ENCODE assay signal across 8 cellular contexts in genomic region chr11:32792948-32793475, GRCh38. TPM values are rescaled to one million over a fixed set of nuclear protein-coding genes. Genes with fewer than 3 reads are reported as not detected.
DNase-seq lines count a peak whose midpoint lies in the region; FAIRE-seq and TF ChIP-seq lines count a peak whose summit lies in the region.

No MANE protein-coding gene starts in this region.

- intact Hi-C loops in OCI-LY7 (cut with micrococcal nuclease; ENCODE audit: unreplicated experiment): loop anchor here (1.0 to 5.0 kb wide), 2 partner anchors 44 to 471 kb away; no protein-coding TSS in a partner anchor
- intact Hi-C loops in testis (cut with DNase I; ENCODE audit: low total_unique reads): loop anchor here (10.0 kb wide), 1 partner anchor 468 kb away; no protein-coding TSS in a partner anchor

- H4K20me1 ChIP-seq in BLaER1 treated with 17β-estradiol and CSF1 and Interleukin-3, amounts not matched to agents 10 nM and 100 nM: no peaks in the 10 kb centered on the region
- H4K20me1 ChIP-seq in OCI-LY7 (ENCODE audit: insufficient read depth, low read length): no peaks in the 10 kb centered on the region

- 10 to 14% methylated on average over 13 of the region's 13 CpGs for WGBS in testis, 2 donors

- H3K27me3 Mint-ChIP-seq in neural crest cell (ENCODE audit: low read depth): peaks cover 33% of the 10 kb centered on the region

- H3K9me2 ChIP-seq in OCI-LY7 (ENCODE audit: insufficient read depth, low read length): no peaks in the 10 kb centered on the region

- peaks cover 4% of the 10 kb centered on the region for H3K4me1 Mint-ChIP-seq in neural crest cell

- H2AFZ ChIP-seq in OCI-LY7 (ENCODE audit: low read length): peak overlapping the region; percentile 3; the same call in 1 of the 2 replicates

- H3K27ac Mint-ChIP-seq in neural crest cell (ENCODE audit: unreplicated experiment): no peak overlapping the region

- no peak overlapping the region for H3K4me3 Mint-ChIP-seq in neural crest cell

- CTCF ChIA-PET in OCI-LY7 (lab: Charles Lee; ENCODE audit: unreplicated experiment): no interaction called here

- no peaks in the 10 kb centered on the region for H3K36me3 Mint-ChIP-seq in neural crest cell (ENCODE audit: low read depth)

- no peaks in the 10 kb centered on the region for H3K27me3 ChIP-seq in BLaER1 treated with 17β-estradiol and CSF1 and Interleukin-3, amounts not matched to agents 10 nM and 100 nM
- no peaks in the 10 kb centered on the region for H3K27me3 ChIP-seq in testis

- no peaks in the 10 kb centered on the region for H3K79me2 ChIP-seq in OCI-LY7 (ENCODE audit: insufficient read depth, low read depth, low read length)

- TF ChIP-seq CTCF in OCI-LY7 (conservative IDR thresholded peaks at IDR 0.05; ENCODE audit: low read length) (peak; percentile 94), fibroblast of mammary gland (conservative IDR thresholded peaks at IDR 0.05; ENCODE audit: control insufficient read depth, insufficient read depth, low read depth, low read length) (peak; percentile 70), neural crest cell (conservative IDR thresholded peaks at IDR 0.05) (peak; percentile 86), testis (IDR thresholded peaks at IDR 0.05) (peak; percentile 72 to 77 (median 74))

- no peak for TF ChIP-seq POLR2A in testis (IDR thresholded peaks at IDR 0.05)

- H3K4me3 ChIP-seq in BLaER1 treated with 17β-estradiol and CSF1 and Interleukin-3, amounts not matched to agents 10 nM and 100 nM: peak overlapping the region in 1 of 10 experiments; percentile 4; a peak in 1 of 20 replicates
- H3K4me3 ChIP-seq in OCI-LY7 (ENCODE audit: low read depth, low read length, poor library complexity, severe bottlenecking): no peak overlapping the region
- no peak overlapping the region for H3K4me3 ChIP-seq in fibroblast of mammary gland (ENCODE audit: control insufficient read depth, low read depth, low read length)
- H3K4me3 ChIP-seq in testis: no peak overlapping the region

- peak; percentile 87 for FAIRE-seq in GM19239 (lab: Jason Lieb, UNC)

- no TSS peak for BruUV-seq in OCI-LY7 (replicated peaks; lab: Mats Ljungman, UMichigan)

- DNase-seq in GM19239 (ENCODE audit: insufficient read length, low spot score) (peak; percentile 21), HS-27A (ENCODE audit: low read depth) (peak; percentile 9), OCI-LY7 (ENCODE audit: low spot score) (peak; percentile 56), fibroblast of mammary gland (ENCODE audit: low read depth) (peak; percentile 36), neural crest cell (ENCODE audit: low read depth, low spot score) (peak; percentile 68), testis (peak; percentile 77)
- DNase-seq in activated T-cell treated with anti-CD3 and anti-CD28 coated beads, Interleukin-2, amount 50 U/mL, for 1 hour: peak; percentile 60

- no peaks in the 10 kb centered on the region for H3K4me1 ChIP-seq in BLaER1 treated with 17β-estradiol and CSF1 and Interleukin-3, amounts not matched to agents 10 nM and 100 nM
- H3K4me1 ChIP-seq in OCI-LY7 (ENCODE audit: insufficient read depth, low read length, poor library complexity, severe bottlenecking) (no peaks in the 10 kb centered on the region), testis (no peaks in the 10 kb centered on the region)

- no peaks in the 10 kb centered on the region for H3K9me3 Mint-ChIP-seq in neural crest cell

- H3K4me2 ChIP-seq in BLaER1 treated with 17β-estradiol and CSF1 and Interleukin-3, amounts not matched to agents 10 nM and 100 nM: peak overlapping the region; percentile 14 to 72 (median 52); a peak in 19 of 22 replicates
- peak overlapping the region; percentile 30; the same call in 1 of the 2 replicates for H3K4me2 ChIP-seq in OCI-LY7 (ENCODE audit: low read length)

- POLR2A ChIA-PET in OCI-LY7 (lab: Charles Lee): no interaction called here

- H3K9ac ChIP-seq in BLaER1 treated with 17β-estradiol and CSF1 and Interleukin-3, amounts not matched to agents 10 nM and 100 nM: peak overlapping the region in 8 of 11 experiments; percentile 9 to 57 (median 42); a peak in 5 of 22 replicates

- no peak overlapping the region for H3K27ac ChIP-seq in BLaER1 treated with 17β-estradiol and CSF1 and Interleukin-3, amounts not matched to agents 10 nM and 100 nM
- H3K27ac ChIP-seq in OCI-LY7 (ENCODE audit: low read depth, low read length, poor library complexity, severe bottlenecking): no peak overlapping the region
- H3K27ac ChIP-seq in testis: no peak overlapping the region

- H3K36me3 ChIP-seq in BLaER1 treated with 17β-estradiol and CSF1 and Interleukin-3, amounts not matched to agents 10 nM and 100 nM: no peaks in the 10 kb centered on the region
- H3K36me3 ChIP-seq in OCI-LY7 (ENCODE audit: insufficient read depth, low read length) (no peaks in the 10 kb centered on the region), testis (ENCODE audit: low read depth, missing control alignments) (no peaks in the 10 kb centered on the region)

- no peaks in the 10 kb centered on the region for H3K9me3 ChIP-seq in BLaER1 treated with 17β-estradiol and CSF1 and Interleukin-3, amounts not matched to agents 10 nM and 100 nM (replicated peaks in 1 of 11)
- H3K9me3 ChIP-seq in OCI-LY7 (ENCODE audit: low read length): no peaks in the 10 kb centered on the region
- H3K9me3 ChIP-seq in testis: no peaks in the 10 kb centered on the region

RNA-seq across cellular contexts. Expression of gene CCDC73, which starts 1.4 kb away (rescaled TPM):
- not detected in 2 replicates for total RNA-seq in OCI-LY7 (2014; rRNA removed; shearing (Covaris generic))
- total RNA-seq in OCI-LY7 (2022) (not detected in 2 replicates), neural crest cell (not detected in 2 replicates), testis (10 to 100 TPM in 1 of 2 donors, 1 to 10 TPM in 1; 6.6 to 14.3 TPM)
- 1.0 TPM for polyA plus RNA-seq in testis (ENCODE audit: insufficient read depth, low read depth, low replicate concordance)

RNA-seq across cellular contexts. Expression of gene PRRG4, which starts 36.7 kb away (rescaled TPM):
- total RNA-seq in OCI-LY7 (2014; rRNA removed; shearing (Covaris generic)): not detected in 2 replicates
- not detected in 2 replicates for total RNA-seq in OCI-LY7 (2022)
- total RNA-seq in neural crest cell: not detected in 2 replicates
- total RNA-seq in testis: 1 to 10 TPM in 1 of 2 donors, under 1 TPM in 1; 0.93 to 1.1 TPM
- polyA plus RNA-seq in testis (ENCODE audit: insufficient read depth, low read depth, low replicate concordance): 1.0 TPM

Comparison
In these comparisons a context has a peak if more than half of its experiments do, and no peak if none do; other contexts are left out.
1. DNase-seq: peak in every context shown above with its lines; median percentile 77 in testis; 68 in neural crest cell; 60 in activated T-cell treated with anti-CD3 and anti-CD28 coated beads, Interleukin-2, amount 50 U/mL, for 1 hour; 56 in OCI-LY7; 36 in fibroblast of mammary gland; 21 in GM19239; 9 in HS-27A.